Comparison of ENCODE assay signal across 1 cellular context in the genomic region with DNA sequence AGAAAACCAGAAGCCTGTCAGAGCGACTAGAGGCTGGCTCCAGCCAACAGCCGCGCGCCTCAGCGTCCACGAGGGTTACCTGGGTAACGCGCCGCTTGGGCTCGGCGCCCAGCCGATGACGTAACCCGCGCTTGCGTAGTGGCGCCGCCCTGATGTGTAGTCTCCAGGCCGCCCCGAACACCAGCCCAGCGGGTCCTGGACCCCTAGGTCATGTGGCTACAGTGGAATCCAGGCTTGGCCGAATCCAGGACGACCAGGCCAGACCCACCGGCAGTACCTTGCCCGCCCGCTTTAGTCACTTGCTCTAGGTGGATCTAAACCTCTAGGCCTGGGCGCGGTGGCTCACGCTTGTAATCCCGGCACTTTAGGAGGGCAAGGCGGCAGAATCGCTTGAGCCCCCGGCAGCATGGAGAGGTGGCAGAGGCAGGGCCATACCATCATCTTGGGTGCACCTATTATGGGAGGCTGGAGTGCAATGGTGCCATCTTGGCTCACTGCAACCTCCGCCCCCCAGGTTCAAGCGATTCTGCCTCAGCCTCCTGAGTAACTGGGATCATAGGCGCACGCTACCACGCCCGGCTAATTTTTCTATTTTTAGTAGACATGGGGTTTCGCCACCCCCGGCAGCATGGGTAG.
TF ChIP-seq lines count a peak whose summit lies in the region.

No MANE protein-coding gene starts in this region.

TF ChIP-seq in endothelial cell of umbilical vein, 7 proteins besides CTCF, POLR2A, EP300 and RAD21:
- TF ChIP-seq POLR2AphosphoS5 (IDR thresholded peaks at IDR 0.05; ENCODE audit: insufficient read depth, low read depth, low read length) (peak; percentile 44), MYC (IDR thresholded peaks at IDR 0.05; ENCODE audit: low read depth, low read length) (no peak), GATA2 (IDR thresholded peaks at IDR 0.05; ENCODE audit: insufficient read depth, insufficient read length, low read depth, low read length) (no peak)
